ENCODE assay signal across 8 cellular contexts in genomic region chr14:77376771-77377501, GRCh38. TPM values are rescaled to one million over a fixed set of nuclear protein-coding genes. Genes with fewer than 3 reads are reported as not detected.
DNase-seq lines count a peak whose midpoint lies in the region; ATAC-seq and TF ChIP-seq lines count a peak whose summit lies in the region.

SAMD15 (plus strand) TSS chr14:77377379; CDS start chr14:77377419, 40 bp downstream.
TMED8 (minus strand) TSS chr14:77377094; CDS start chr14:77377053, 41 bp downstream.

- H3K9me3 Mint-ChIP-seq in progenitor cell of endocrine pancreas (ENCODE audit: low read depth), result no peaks in the 10 kb centered on the region

- no peaks in the 10 kb centered on the region for H4K20me1 ChIP-seq in SU-DHL-6 (ENCODE audit: low read depth, low read length)

- H3K27ac ChIP-seq in SU-DHL-6 (ENCODE audit: low read depth, low read length), result peak within 1 kb of the TSS; percentile 96
- H3K27ac ChIP-seq in left ventricle myocardium inferior (replicated peaks), result peak within 1 kb of the TSS; percentile 89

- peak within 1 kb of the TSS; percentile 93 for H3K9ac ChIP-seq in SU-DHL-6 (ENCODE audit: low read length)
- peak within 1 kb of the TSS; percentile 93 for H3K9ac ChIP-seq in adipocyte (ENCODE audit: low read length)

- H3K27me3 ChIP-seq in SU-DHL-6 (ENCODE audit: low read length), result no peaks in the 10 kb centered on the region
- no peaks in the 10 kb centered on the region for H3K27me3 ChIP-seq in adipocyte (replicated peaks; ENCODE audit: control insufficient read depth, insufficient read depth, low read length)
- no peaks in the 10 kb centered on the region for H3K27me3 ChIP-seq in left ventricle myocardium inferior (ENCODE audit: low read depth)

- peaks cover 28% of the 10 kb centered on the region for H3F3A ChIP-seq in SU-DHL-6 (ENCODE audit: insufficient read depth)

- peak; percentile 13 for TF ChIP-seq CTCF in GM12873 (IDR thresholded peaks at IDR 0.05; ENCODE audit: insufficient read depth, low read depth, low read length, missing control alignments)
- TF ChIP-seq CTCF in SU-DHL-6 (IDR thresholded peaks at IDR 0.05; ENCODE audit: insufficient read depth, low read length, poor library complexity, severe bottlenecking), result no peak
- peak; percentile 53 for TF ChIP-seq CTCF in left ventricle myocardium inferior (IDR thresholded peaks at IDR 0.05; ENCODE audit: borderline replicate concordance)
- TF ChIP-seq CTCF in progenitor cell of endocrine pancreas (IDR thresholded peaks at IDR 0.05; ENCODE audit: unreplicated experiment), result peak; percentile 39

- H3K27ac Mint-ChIP-seq in progenitor cell of endocrine pancreas, result peak within 1 kb of the TSS; percentile 96

- peak within 1 kb of the TSS; percentile 95 for H3K4me2 ChIP-seq in SU-DHL-6 (ENCODE audit: low read depth, low read length, poor library complexity, severe bottlenecking)

- H3K4me1 Mint-ChIP-seq in progenitor cell of endocrine pancreas (ENCODE audit: low read depth), result peaks cover 19% of the 10 kb centered on the region

- intact Hi-C loops in left ventricle myocardium inferior (cut with micrococcal nuclease), result no loop called here

- peaks cover 38% of the 10 kb centered on the region for H3K79me2 ChIP-seq in SU-DHL-6 (ENCODE audit: insufficient read depth, low read length)

- peak within 1 kb of the TSS; percentile 89 for H3K4me3 ChIP-seq in SU-DHL-6 (ENCODE audit: insufficient read depth, low read length, poor library complexity, severe bottlenecking)
- peak within 1 kb of the TSS; percentile 98 for H3K4me3 ChIP-seq in adipocyte (ENCODE audit: low read length)
- H3K4me3 ChIP-seq in left ventricle myocardium inferior, result peak within 1 kb of the TSS; percentile 91

- no peaks in the 10 kb centered on the region for H3K27me3 Mint-ChIP-seq in progenitor cell of endocrine pancreas

- H3K4me1 ChIP-seq in adipocyte (ENCODE audit: control insufficient read depth, insufficient read depth, low read length), result peaks cover 8% of the 10 kb centered on the region
- peaks cover 28% of the 10 kb centered on the region for H3K4me1 ChIP-seq in left ventricle myocardium inferior

- H3K36me3 ChIP-seq in SU-DHL-6 (ENCODE audit: low read length), result no peaks in the 10 kb centered on the region
- no peaks in the 10 kb centered on the region for H3K36me3 ChIP-seq in adipocyte (ENCODE audit: control insufficient read depth, insufficient read depth, low read length, severe bottlenecking)
- no peaks in the 10 kb centered on the region for H3K36me3 ChIP-seq in left ventricle myocardium inferior

- peak; percentile 84 for ATAC-seq in HG02623 (IDR thresholded peaks at IDR 0.05; ENCODE audit: unreplicated experiment)

- H3K9me3 ChIP-seq in SU-DHL-6 (ENCODE audit: insufficient read depth, low read length), result no peaks in the 10 kb centered on the region
- no peaks in the 10 kb centered on the region for H3K9me3 ChIP-seq in adipocyte (ENCODE audit: control insufficient read depth, low read length)
- H3K9me3 ChIP-seq in left ventricle myocardium inferior (replicated peaks), result no peaks in the 10 kb centered on the region

- peak within 1 kb of the TSS; percentile 88 for H3K4me3 Mint-ChIP-seq in progenitor cell of endocrine pancreas (ENCODE audit: low read depth)

- peak within 1 kb of the TSS; percentile 95 for H2AFZ ChIP-seq in SU-DHL-6 (ENCODE audit: low read depth, low read length, severe bottlenecking)

- DNase-seq in NCI-H1092 treated with DMSO at 0.1 percent for 48 hours (lab: John Stamatoyannopoulos, UW) (peak; percentile 82), adipocyte (ENCODE audit: low read depth) (peak; percentile 93), left ventricle myocardium inferior (peak; percentile 88), progenitor cell of endocrine pancreas (ENCODE audit: low spot score, unreplicated experiment) (peak; percentile 79), ureter (ENCODE audit: low spot score) (peak; percentile 79)

- no peaks in the 10 kb centered on the region for H3K9me2 ChIP-seq in SU-DHL-6 (replicated peaks; ENCODE audit: insufficient read depth, low read length)

- H3K36me3 Mint-ChIP-seq in progenitor cell of endocrine pancreas (ENCODE audit: insufficient read depth), result peaks cover 5% of the 10 kb centered on the region

RNA-seq across cellular contexts. Expression of gene SAMD15, which starts in this region (rescaled TPM):
- total RNA-seq in left ventricle myocardium inferior (0.08 TPM), progenitor cell of endocrine pancreas (9.5 and 10.7 TPM in 2 replicates), ureter (1.8 TPM)

RNA-seq across cellular contexts. Expression of gene TMED8, which starts in this region (rescaled TPM):
- 5.4 TPM for total RNA-seq in left ventricle myocardium inferior
- total RNA-seq in progenitor cell of endocrine pancreas, result 18.4 and 18.7 TPM in 2 replicates
- total RNA-seq in ureter, result 13.3 TPM

Comparison
In these comparisons a context has a peak if more than half of its experiments do, and no peak if none do; other contexts are left out.
1. Peak in every context shown above with its lines: DNase-seq, ATAC-seq, H3K4me3 ChIP-seq and H3K27ac ChIP-seq.